Comparison of ENCODE assay signal across 22 cellular contexts in genomic region chrX:74448669-74449068, GRCh38. TPM values are rescaled to one million over a fixed set of nuclear protein-coding genes. Genes with fewer than 3 reads are reported as not detected.
"Had no signal": no experiment of that assay in that cellular context is flagged by ENCODE, and none has a peak within 500 bp of the region (broad histone marks: within the 10 kb centered on the region; RNA-seq: fewer than 3 reads in every experiment).

No MANE protein-coding gene starts in this region.

- H3K27ac Mint-ChIP-seq: dendritic cell treated with granulocyte-macrophage colony-stimulating factor and Interleukin-4, amounts not matched to agents 40 ng/mL and 50 ng/mL, for 4 days had no signal

- ATAC-seq: esophagus mucosa, gastrocnemius medialis, heart right ventricle, left cardiac atrium, left lung, left ventricle myocardium superior, lower lobe of right lung had no signal

- H3K4me3 ChIP-seq: dorsolateral prefrontal cortex, esophagus squamous epithelium, gastrocnemius medialis, heart right ventricle, left lung, lower lobe of right lung had no signal

- H3K27me3 ChIP-seq: esophagus squamous epithelium, gastrocnemius medialis, left lung had no signal

- H3K4me3 Mint-ChIP-seq: dendritic cell treated with granulocyte-macrophage colony-stimulating factor and Interleukin-4, amounts not matched to agents 40 ng/mL and 50 ng/mL, for 4 days had no signal

- H3K9me3 Mint-ChIP-seq: dendritic cell treated with granulocyte-macrophage colony-stimulating factor and Interleukin-4, amounts not matched to agents 40 ng/mL and 50 ng/mL, for 4 days had no signal

- H3K4me1 ChIP-seq: gastrocnemius medialis, left lung, lower lobe of right lung had no signal

- H3K27me3 Mint-ChIP-seq: dendritic cell treated with granulocyte-macrophage colony-stimulating factor and Interleukin-4, amounts not matched to agents 40 ng/mL and 50 ng/mL, for 4 days had no signal

- DNase-seq: cortex of kidney; dorsolateral prefrontal cortex; effector CD4-positive, alpha-beta T cell; effector memory CD4-positive, alpha-beta T cell; erythroblast; esophagus squamous epithelium; foreskin fibroblast; foreskin melanocyte; gastrocnemius medialis; glutamatergic neuron; head of caudate nucleus; heart right ventricle; hippocampal formation; left cardiac atrium; left lung; left ventricle myocardium superior; lower lobe of right lung; mesendoderm; midbrain had no signal

- H3K27ac ChIP-seq: dorsolateral prefrontal cortex, esophagus squamous epithelium, gastrocnemius medialis, heart right ventricle, left lung, lower lobe of right lung had no signal

- H3K36me3 ChIP-seq: esophagus squamous epithelium, gastrocnemius medialis, heart right ventricle, left lung, lower lobe of right lung had no signal

- H3K9me3 ChIP-seq: esophagus squamous epithelium, gastrocnemius medialis, heart right ventricle, left lung, lower lobe of right lung had no signal

RNA-seq across cellular contexts. Expression of gene SLC16A2, which starts 27.4 kb away (rescaled TPM):
- total RNA-seq: mononuclear cell had no signal
